ENCODE assay signal across 10 cellular contexts in genomic region chr5:178006181-178007132, GRCh38. TPM values are rescaled to one million over a fixed set of nuclear protein-coding genes. Genes with fewer than 3 reads are reported as not detected.
A peak's percentile ranks its signal among the peaks of the same experiment; 100 is the strongest.
DNase-seq lines count a peak whose midpoint lies in the region; ATAC-seq and TF ChIP-seq lines count a peak whose summit lies in the region.
"Not testable (repeated sequence)": the region's sequence is repeated elsewhere in the genome, so short reads cannot be mapped to it uniquely, and the experiment has no call there.
"Had no signal": no experiment of that assay in that cellular context is flagged by ENCODE, and none has a peak within 500 bp of the region (broad histone marks: within the 10 kb centered on the region; RNA-seq: fewer than 3 reads in every experiment).

No MANE protein-coding gene starts in this region.

- H3K36me3 Mint-ChIP-seq in activated naive CD8-positive, alpha-beta T cell treated with anti-CD3 and anti-CD28 coated beads for 36 hours; natural killer cell treated with Interleukin-12 subunit alpha and Interleukin-12 subunit beta and Interleukin-15 and Interleukin-18, amount 100 ng/mL, for 72 hours: not testable (repeated sequence)

- 3 to 5% methylated on average over 19 to 39 of the region's 77 CpGs for WGBS in aorta, 2 donors

- H3K27ac ChIP-seq in aorta (ENCODE audit: low read depth in 1 of 2, low read length in 2 of 2), result not testable (repeated sequence)

- intact Hi-C loops in aorta (cut with DNase I), result not testable (repeated sequence)

- TF ChIP-seq CTCF in fibroblast of villous mesenchyme (IDR thresholded peaks at IDR 0.05; ENCODE audit: insufficient read depth, low read depth, low read length), result not testable (repeated sequence)

- H3K4me3 Mint-ChIP-seq in activated naive CD8-positive, alpha-beta T cell treated with anti-CD3 and anti-CD28 coated beads for 36 hours, result peak overlapping the region; percentile 85
- peak overlapping the region; percentile 75 for H3K4me3 Mint-ChIP-seq in natural killer cell treated with Interleukin-12 subunit alpha and Interleukin-12 subunit beta and Interleukin-15 and Interleukin-18, amount 100 ng/mL, for 72 hours

- not testable (repeated sequence) for H3K36me3 ChIP-seq in aorta (ENCODE audit: control insufficient read depth in 1 of 2, insufficient read depth in 2 of 2, low read length in 1 of 2)

- peaks cover 14% of the 10 kb centered on the region for H3K27me3 Mint-ChIP-seq in activated naive CD8-positive, alpha-beta T cell treated with anti-CD3 and anti-CD28 coated beads for 36 hours
- H3K27me3 Mint-ChIP-seq in natural killer cell treated with Interleukin-12 subunit alpha and Interleukin-12 subunit beta and Interleukin-15 and Interleukin-18, amount 100 ng/mL, for 72 hours, result peaks cover 5 to 12% of the 10 kb centered on the region in 2 donors

- not testable (repeated sequence) for H3K27me3 ChIP-seq in aorta (ENCODE audit: control insufficient read depth in 1 of 2, insufficient read depth in 2 of 2, low read length in 1 of 2)

- H3K4me1 ChIP-seq in aorta (ENCODE audit: control insufficient read depth in 1 of 2, insufficient read depth in 2 of 2, low read length in 2 of 2), result not testable (repeated sequence)

- peak overlapping the region; percentile 25 for H3K4me3 ChIP-seq in fibroblast of villous mesenchyme (ENCODE audit: low read depth, low read length)
- H3K4me3 ChIP-seq in aorta (ENCODE audit: low read length in 2 of 2), result not testable (repeated sequence)

- H3K4me1 Mint-ChIP-seq in activated naive CD8-positive, alpha-beta T cell treated with anti-CD3 and anti-CD28 coated beads for 36 hours; natural killer cell treated with Interleukin-12 subunit alpha and Interleukin-12 subunit beta and Interleukin-15 and Interleukin-18, amount 100 ng/mL, for 72 hours (ENCODE audit: low read depth in 2 of 2): not testable (repeated sequence)

- H3K27ac Mint-ChIP-seq in activated naive CD8-positive, alpha-beta T cell treated with anti-CD3 and anti-CD28 coated beads for 36 hours, result peak overlapping the region; percentile 96
- H3K27ac Mint-ChIP-seq in natural killer cell treated with Interleukin-12 subunit alpha and Interleukin-12 subunit beta and Interleukin-15 and Interleukin-18, amount 100 ng/mL, for 72 hours, result not testable (repeated sequence)

- H3K9me3 Mint-ChIP-seq in activated naive CD8-positive, alpha-beta T cell treated with anti-CD3 and anti-CD28 coated beads for 36 hours; natural killer cell treated with Interleukin-12 subunit alpha and Interleukin-12 subunit beta and Interleukin-15 and Interleukin-18, amount 100 ng/mL, for 72 hours: not testable (repeated sequence)

- peak in 3 of 5 donors; percentile 36 to 54 (median 45) for DNase-seq in T-helper 1 cell
- DNase-seq in activated CD8-positive, alpha-beta memory T cell treated with anti-CD3 and anti-CD28 coated beads, Interleukin-2, amount 50 U/mL, for 24 hours (ENCODE audit: extremely low read depth), result peak; percentile 6
- DNase-seq in activated naive CD8-positive, alpha-beta T cell treated with anti-CD3 and anti-CD28 coated beads for 36 hours, result peak; percentile 74
- DNase-seq in fibroblast of villous mesenchyme (ENCODE audit: low read depth); natural killer cell treated with Interleukin-12 subunit alpha and Interleukin-12 subunit beta and Interleukin-15 and Interleukin-18, amount 100 ng/mL, for 72 hours (ENCODE audit: low spot score); aorta: not testable (repeated sequence)
- DNase-seq in stimulated activated CD4-positive, alpha-beta T cell treated with anti-CD3 and anti-CD28 coated beads, TNF-alpha, amount 100 ng/mL, for 1 hour (ENCODE audit: low read depth in 3 of 3, low spot score in 1 of 3), result peak; percentile 6 to 35 (median 21)

- H3K9me3 ChIP-seq in aorta (ENCODE audit: control insufficient read depth, low read length), result not testable (repeated sequence)

- ATAC-seq in GM19452 (IDR thresholded peaks at IDR 0.05; ENCODE audit: unreplicated experiment) (peak; percentile 70), aorta (ENCODE audit: low FRiP score) (peak; percentile 54)
- ATAC-seq in natural killer cell treated with Interleukin-12 subunit alpha and Interleukin-12 subunit beta and Interleukin-15 and Interleukin-18, amount 100 ng/mL, for 72 hours, result peak; percentile 73 to 94

RNA-seq across cellular contexts. Expression of gene PROP1, which starts 10.4 kb away (rescaled TPM):
- total RNA-seq in activated naive CD8-positive, alpha-beta T cell treated with anti-CD3 and anti-CD28 coated beads for 36 hours, result not detected
- total RNA-seq in fibroblast of villous mesenchyme (not detected in 2 replicates), aorta (not detected)
- not detected for total RNA-seq in natural killer cell treated with Interleukin-12 subunit alpha and Interleukin-12 subunit beta and Interleukin-15 and Interleukin-18, amount 100 ng/mL, for 72 hours
- not detected for polyA plus RNA-seq in aorta
- total RNA-seq: mucosa of gallbladder had no signal
- polyA plus RNA-seq: adipose tissue had no signal
